Comparison of ENCODE assay signal across 2 cellular contexts in the genomic region with DNA sequence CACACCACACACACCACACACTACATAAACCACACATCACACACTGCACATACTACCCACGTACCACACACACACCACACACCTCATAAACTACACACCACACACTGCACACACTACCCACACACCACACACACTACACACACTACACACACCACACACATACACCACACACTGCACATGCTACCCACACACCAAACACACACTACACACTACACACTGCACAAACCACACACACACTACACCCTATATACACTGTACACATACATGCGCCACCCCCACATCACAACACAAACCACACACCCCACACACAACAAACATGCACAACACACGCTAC.
TF ChIP-seq lines count a peak whose summit lies in the region.

No MANE protein-coding gene starts in this region.

TF ChIP-seq in IMR-90, 13 proteins besides CTCF, POLR2A, EP300 and RAD21:
- TF ChIP-seq RFX5 (IDR thresholded peaks at IDR 0.05; ENCODE audit: low read depth, low read length) (no peak), FOS (IDR thresholded peaks at IDR 0.05; ENCODE audit: low read depth, low read length) (no peak), BHLHE40 (IDR thresholded peaks at IDR 0.05; ENCODE audit: low read depth, low read length) (no peak), SMC3 (IDR thresholded peaks at IDR 0.05; ENCODE audit: low read depth, low read length) (no peak), CEBPB (IDR thresholded peaks at IDR 0.05; ENCODE audit: low read depth, low read length) (no peak), CHD1 (IDR thresholded peaks at IDR 0.05; ENCODE audit: low read depth, low read length) (no peak), NFE2L2 (IDR thresholded peaks at IDR 0.05; ENCODE audit: low read depth, low read length) (no peak)
- TF ChIP-seq, protein P1, sequence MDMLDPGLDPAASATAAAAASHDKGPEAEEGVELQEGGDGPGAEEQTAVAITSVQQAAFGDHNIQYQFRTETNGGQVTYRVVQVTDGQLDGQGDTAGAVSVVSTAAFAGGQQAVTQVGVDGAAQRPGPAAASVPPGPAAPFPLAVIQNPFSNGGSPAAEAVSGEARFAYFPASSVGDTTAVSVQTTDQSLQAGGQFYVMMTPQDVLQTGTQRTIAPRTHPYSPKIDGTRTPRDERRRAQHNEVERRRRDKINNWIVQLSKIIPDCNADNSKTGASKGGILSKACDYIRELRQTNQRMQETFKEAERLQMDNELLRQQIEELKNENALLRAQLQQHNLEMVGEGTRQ (IDR thresholded peaks at IDR 0.05; ENCODE audit: low read depth, low read length) = no peak
- TF ChIP-seq, protein P2, sequence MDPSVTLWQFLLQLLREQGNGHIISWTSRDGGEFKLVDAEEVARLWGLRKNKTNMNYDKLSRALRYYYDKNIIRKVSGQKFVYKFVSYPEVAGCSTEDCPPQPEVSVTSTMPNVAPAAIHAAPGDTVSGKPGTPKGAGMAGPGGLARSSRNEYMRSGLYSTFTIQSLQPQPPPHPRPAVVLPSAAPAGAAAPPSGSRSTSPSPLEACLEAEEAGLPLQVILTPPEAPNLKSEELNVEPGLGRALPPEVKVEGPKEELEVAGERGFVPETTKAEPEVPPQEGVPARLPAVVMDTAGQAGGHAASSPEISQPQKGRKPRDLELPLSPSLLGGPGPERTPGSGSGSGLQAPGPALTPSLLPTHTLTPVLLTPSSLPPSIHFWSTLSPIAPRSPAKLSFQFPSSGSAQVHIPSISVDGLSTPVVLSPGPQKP (IDR thresholded peaks at IDR 0.05; ENCODE audit: borderline replicate concordance, low read depth, low read length) = no peak
TF ChIP-seq in IMR-90: peak in this region for 0.

TF ChIP-seq in H1, 55 proteins besides CTCF, POLR2A, EP300 and RAD21:
- no peak for TF ChIP-seq CBX8 (IDR thresholded peaks at IDR 0.05; ENCODE audit: borderline replicate concordance, low read depth, low read length)
- TF ChIP-seq, protein P3, sequence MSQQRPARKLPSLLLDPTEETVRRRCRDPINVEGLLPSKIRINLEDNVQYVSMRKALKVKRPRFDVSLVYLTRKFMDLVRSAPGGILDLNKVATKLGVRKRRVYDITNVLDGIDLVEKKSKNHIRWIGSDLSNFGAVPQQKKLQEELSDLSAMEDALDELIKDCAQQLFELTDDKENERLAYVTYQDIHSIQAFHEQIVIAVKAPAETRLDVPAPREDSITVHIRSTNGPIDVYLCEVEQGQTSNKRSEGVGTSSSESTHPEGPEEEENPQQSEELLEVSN (IDR thresholded peaks at IDR 0.05) = no peak
- no peak for TF ChIP-seq SP4 (IDR thresholded peaks at IDR 0.05; ENCODE audit: low read length)
- TF ChIP-seq RBBP5 (IDR thresholded peaks at IDR 0.05; ENCODE audit: borderline replicate concordance, low read depth, low read length) = no peak
- TF ChIP-seq MAFK (IDR thresholded peaks at IDR 0.05; ENCODE audit: low read depth, low read length) = no peak
- TF ChIP-seq JUN (IDR thresholded peaks at IDR 0.05; ENCODE audit: low read depth, low read length) = no peak
- TF ChIP-seq, protein P4, sequence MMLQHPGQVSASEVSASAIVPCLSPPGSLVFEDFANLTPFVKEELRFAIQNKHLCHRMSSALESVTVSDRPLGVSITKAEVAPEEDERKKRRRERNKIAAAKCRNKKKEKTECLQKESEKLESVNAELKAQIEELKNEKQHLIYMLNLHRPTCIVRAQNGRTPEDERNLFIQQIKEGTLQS (IDR thresholded peaks at IDR 0.05; ENCODE audit: insufficient read depth, low read depth, low read length) = no peak
- no peak for TF ChIP-seq NRF1 (IDR thresholded peaks at IDR 0.05; ENCODE audit: low read depth, low read length)
- TF ChIP-seq YY1 (IDR thresholded peaks at IDR 0.05; ENCODE audit: low read depth, low read length) = no peak
- TF ChIP-seq SP1 (IDR thresholded peaks at IDR 0.05; ENCODE audit: low read depth, low read length) = no peak
- no peak for TF ChIP-seq SIRT6 (IDR thresholded peaks at IDR 0.05; ENCODE audit: low read length)
